ENCODE assay signal across 17 cellular contexts in the genomic region with DNA sequence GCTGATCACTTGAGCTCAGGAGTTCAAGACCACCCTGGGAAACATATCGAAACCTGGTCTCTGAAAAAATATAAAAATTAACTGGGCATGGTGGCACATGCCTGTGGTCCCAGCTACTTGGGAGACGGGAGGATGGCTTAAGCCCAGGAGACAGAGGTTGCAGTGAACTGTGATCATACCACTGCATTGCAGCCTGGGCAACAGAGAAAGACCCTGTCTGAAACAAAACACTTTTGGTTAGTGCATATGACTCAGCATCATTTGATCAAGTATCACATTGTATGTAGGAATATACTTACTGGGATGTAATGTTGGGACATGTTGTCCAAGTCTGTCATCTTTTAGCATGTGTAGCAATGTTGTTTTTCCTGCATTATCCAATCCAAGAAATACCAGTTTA. TPM values are rescaled to one million over a fixed set of nuclear protein-coding genes. Genes with fewer than 3 reads are reported as not detected.
DNase-seq lines count a peak whose midpoint lies in the region; ATAC-seq, FAIRE-seq and TF ChIP-seq lines count a peak whose summit lies in the region.
"Had no signal": no experiment of that assay in that cellular context is flagged by ENCODE, and none has a peak within 500 bp of the region (broad histone marks: within the 10 kb centered on the region; RNA-seq: fewer than 3 reads in every experiment).

No MANE protein-coding gene starts in this region.

- H3K27ac ChIP-seq in A549 (0 out of 6 replicates have a peak overlapping the region, but pooled peaks of 1 of the 2 experiments have one; percentile 29), mammary epithelial cell (ENCODE audit: insufficient read depth, low read depth, low read length) (no peak overlapping the region), HepG2 (ENCODE audit: extremely low read length, insufficient read depth, low read length) (peak overlapping the region; percentile 5), gastrocnemius medialis (peak overlapping the region; percentile 81 to 96 (median 95))
- H3K27ac ChIP-seq: BLaER1 treated with 17β-estradiol and CSF1 and Interleukin-3, amounts not matched to agents 10 nM and 100 nM had no signal

- CTCF ChIA-PET in A549 (lab: Yijun Ruan, JAX): interaction anchor here (0.6 to 1.2 kb wide), 4 partner anchors 12 to 592 kb away, joined by 3 to 4 read pairs (median 3); no protein-coding TSS in a partner anchor
- CTCF ChIA-PET in mammary epithelial cell (lab: Charles Lee; ENCODE audit: low non-redundant PET): no interaction called here
- CTCF ChIA-PET in HepG2 (lab: Yijun Ruan, JAX; ENCODE audit: low intra/inter-chr PET ratio, low total read pairs): no interaction called here

- H3K79me2 ChIP-seq in mammary epithelial cell (ENCODE audit: insufficient read depth, low read length) (peaks cover 12% of the 10 kb centered on the region), HepG2 (ENCODE audit: insufficient read depth, low read length) (peaks cover 10% of the 10 kb centered on the region)

- H3K4me3 ChIP-seq in A549: no peak overlapping the region
- no peak overlapping the region for H3K4me3 ChIP-seq in mammary epithelial cell (replicated peaks in 1 of 3; ENCODE audit: insufficient read depth in 1 of 3, low read depth in 2 of 3, low read length in 3 of 3)
- H3K4me3 ChIP-seq in HepG2 (replicated peaks in 1 of 3; ENCODE audit: insufficient read depth in 1 of 3, low read depth in 2 of 3, low read length in 3 of 3): no peak overlapping the region
- no peak overlapping the region for H3K4me3 ChIP-seq in gastrocnemius medialis
- H3K4me3 ChIP-seq: BLaER1 treated with 17β-estradiol and CSF1 and Interleukin-3, amounts not matched to agents 10 nM and 100 nM; GM12878; GM23338 had no signal

- H3K4me1 ChIP-seq in A549 (no peaks in the 10 kb centered on the region), mammary epithelial cell (ENCODE audit: insufficient read depth, low read length) (no peaks in the 10 kb centered on the region), HepG2 (ENCODE audit: insufficient read depth, low read length) (peaks cover 20% of the 10 kb centered on the region), gastrocnemius medialis (peaks cover 29 to 32% of the 10 kb centered on the region in 2 donors)
- H3K4me1 ChIP-seq: BLaER1 treated with 17β-estradiol and CSF1 and Interleukin-3, amounts not matched to agents 10 nM and 100 nM had no signal

- TF ChIP-seq POLR2A in A549 (IDR thresholded peaks at IDR 0.05; ENCODE audit: low read length): no peak
- TF ChIP-seq POLR2A in HepG2 (IDR thresholded peaks at IDR 0.05; ENCODE audit: insufficient read depth in 1 of 2, low read depth in 2 of 2, low read length in 2 of 2): no peak
- TF ChIP-seq POLR2A in gastrocnemius medialis (IDR thresholded peaks at IDR 0.05): no peak

- H2AFZ ChIP-seq in mammary epithelial cell (ENCODE audit: low read depth, low read length) (no peak overlapping the region), HepG2 (ENCODE audit: low read length) (no peak overlapping the region)
- H2AFZ ChIP-seq: GM23338 had no signal

- H3K36me3 ChIP-seq in mammary epithelial cell (ENCODE audit: insufficient read depth, low read length) (peaks cover 18% of the 10 kb centered on the region), HepG2 (replicated peaks in 1 of 2; ENCODE audit: control insufficient read depth in 1 of 2, insufficient read depth in 2 of 2, low read length in 2 of 2) (peaks cover 5 to 44% of the 10 kb centered on the region in 2 experiments), gastrocnemius medialis (peaks cover 0 to 70% of the 10 kb centered on the region in 2 donors)

- no TSS peak for BruUV-seq in mammary epithelial cell (replicated peaks; lab: Mats Ljungman, UMichigan)
- BruUV-seq in HepG2 (replicated peaks; lab: Mats Ljungman, UMichigan): no TSS peak

- POLR2A ChIA-PET in A549 (lab: Yijun Ruan, JAX): interaction anchor here (0.6 to 1.2 kb wide), 2 partner anchors 12 to 93 kb away, joined by 3 to 7 read pairs; no protein-coding TSS in a partner anchor
- POLR2A ChIA-PET in HepG2 (lab: Yijun Ruan, JAX): no interaction called here

- ATAC-seq in A549 (no peak; a peak in 1 of 6 replicates), HepG2 (no peak), gastrocnemius medialis (peak in 1 of 2 donors; percentile 47), GM21619 (IDR thresholded peaks at IDR 0.05; ENCODE audit: unreplicated experiment) (no peak), HG02588 (IDR thresholded peaks at IDR 0.05; ENCODE audit: unreplicated experiment) (no peak)
- ATAC-seq: GM12878, GM23338 had no signal

- FAIRE-seq in A549 (lab: Jason Lieb, UNC) (no peak), HepG2 (lab: Jason Lieb, UNC) (no peak)
- FAIRE-seq: GM12878, GM18507, HTR-8/SVneo had no signal

- TF ChIP-seq EP300 in A549 (IDR thresholded peaks at IDR 0.05) (no peak), HepG2 (IDR thresholded peaks at IDR 0.05; ENCODE audit: low read depth in 2 of 2, low read length in 2 of 2) (no peak), HepG2 (CRISPR knock-in tag; IDR thresholded peaks at IDR 0.05; ENCODE audit: borderline replicate concordance) (no peak)

- intact Hi-C loops in mammary epithelial cell (cut with micrococcal nuclease) (no loop called here), HepG2 (cut with micrococcal nuclease; ENCODE audit: unreplicated experiment) (no loop called here), gastrocnemius medialis (cut with DNase I; ENCODE audit: low total_unique reads) (loop anchor here (10.0 kb wide), 1 partner anchor 616 kb away; the partner anchor contains the start of gene VDAC1)

- H3K27me3 ChIP-seq in mammary epithelial cell (ENCODE audit: insufficient read depth, low read length) (no peaks in the 10 kb centered on the region), HepG2 (ENCODE audit: control insufficient read depth in 1 of 2, insufficient read depth in 2 of 2, low read length in 2 of 2) (no peaks in the 10 kb centered on the region; a peak in 1 of 5 replicates), gastrocnemius medialis (no peaks in the 10 kb centered on the region)
- H3K27me3 ChIP-seq: BLaER1 treated with 17β-estradiol and CSF1 and Interleukin-3, amounts not matched to agents 10 nM and 100 nM had no signal

- DNase-seq in A549 (ENCODE audit: low read depth in 1 of 2, low spot score in 1 of 2) (no peak), mammary epithelial cell (peak; percentile 9), HepG2 (ENCODE audit: low spot score) (no peak), gastrocnemius medialis (no peak), COLO668 (lab: John Stamatoyannopoulos, UW; ENCODE audit: unreplicated experiment) (no peak)
- DNase-seq: 8988T; ACHN; CD4-positive, CD25-positive, alpha-beta regulatory T cell; DMS79; H7 had no signal

- in situ Hi-C loops in mammary epithelial cell (cut with MboI; ENCODE audit: low sequenced_read_pairs in 2 of 2): no loop called here
- in situ Hi-C loops in HepG2 (cut with HindIII; ENCODE audit: extremely low pct_ligation_motif_present, low pct_unique_long_range_greater_than_20kb): no loop called here
- in situ Hi-C loops in gastrocnemius medialis (cut with MboI; ENCODE audit: low sequenced_read_pairs in 4 of 4): no loop called here

- dilution Hi-C loops in mammary epithelial cell (cut with HindIII; ENCODE audit: low sequenced_read_pairs): no loop called here

- no peaks in the 10 kb centered on the region for H3K9me3 ChIP-seq in A549
- no peaks in the 10 kb centered on the region for H3K9me3 ChIP-seq in mammary epithelial cell (replicated peaks; ENCODE audit: insufficient read depth, low read length)
- H3K9me3 ChIP-seq in HepG2 (ENCODE audit: low read length): no peaks in the 10 kb centered on the region
- no peaks in the 10 kb centered on the region for H3K9me3 ChIP-seq in gastrocnemius medialis
- H3K9me3 ChIP-seq: BLaER1 treated with 17β-estradiol and CSF1 and Interleukin-3, amounts not matched to agents 10 nM and 100 nM had no signal

- H3K4me2 ChIP-seq in A549: no peak overlapping the region
- no peak overlapping the region for H3K4me2 ChIP-seq in mammary epithelial cell (ENCODE audit: insufficient read depth, low read depth, low read length)
- H3K4me2 ChIP-seq in HepG2 (ENCODE audit: low read depth, low read length): no peak overlapping the region
- H3K4me2 ChIP-seq: BLaER1 treated with 17β-estradiol and CSF1 and Interleukin-3, amounts not matched to agents 10 nM and 100 nM; GM23338 had no signal

- H4K20me1 ChIP-seq in mammary epithelial cell (ENCODE audit: insufficient read depth, low read length) (no peaks in the 10 kb centered on the region), HepG2 (ENCODE audit: insufficient read depth, low read length) (no peaks in the 10 kb centered on the region)

- 91% methylated on average over 2 of the region's 2 CpGs for WGBS in A549 (ENCODE audit: missing lambda C conversion rate)
- 96% methylated on average over 2 of the region's 2 CpGs for WGBS in mammary epithelial cell (ENCODE audit: low coverage, missing lambda C conversion rate)
- 92% methylated on average over 2 of the region's 2 CpGs for WGBS in HepG2 (ENCODE audit: low lambda C conversion rate)

- H3K9ac ChIP-seq in mammary epithelial cell (ENCODE audit: insufficient read depth, low read length) (no peak overlapping the region), HepG2 (ENCODE audit: insufficient read depth, low read depth, low read length) (no peak overlapping the region)
- H3K9ac ChIP-seq: BLaER1 treated with 17β-estradiol and CSF1 and Interleukin-3, amounts not matched to agents 10 nM and 100 nM had no signal

- no peak for TF ChIP-seq RAD21 in A549 (conservative IDR thresholded peaks at IDR 0.05 in 1 of 2, IDR thresholded peaks at IDR 0.05 in 1 of 2)
- TF ChIP-seq RAD21 in HepG2 (CRISPR knock-in tag; IDR thresholded peaks at IDR 0.05): no peak

- TF ChIP-seq CTCF in A549 (IDR thresholded peaks at IDR 0.05) (no peak), mammary epithelial cell (conservative IDR thresholded peaks at IDR 0.05 in 1 of 2, IDR thresholded peaks at IDR 0.05 in 1 of 2; ENCODE audit: extremely low read depth in 1 of 2, insufficient read depth in 1 of 2, low read depth in 1 of 2, low read length in 2 of 2) (no peak), HepG2 (CRISPR knock-in tag; IDR thresholded peaks at IDR 0.05) (no peak), gastrocnemius medialis (IDR thresholded peaks at IDR 0.05 in 4 of 5, conservative IDR thresholded peaks at IDR 0.05 in 1 of 5) (no peak)

RNA-seq across cellular contexts. Expression of gene SAR1B, which starts 12.0 kb away (rescaled TPM):
- polyA plus RNA-seq in A549 (2011; rRNA removed) (63.2 and 105 TPM in 2 replicates), A549 (2017; fragmentation: RNase III; extraction: RNeasy Plus Mini Kit Qiagen cat#74134 plus additional on column Dnase treatment) (51.1 to 59.8 TPM (median 57.2 TPM) in 3 replicates), mammary epithelial cell (33.7 TPM), HepG2 (2011; rRNA removed) (33.2 and 43.0 TPM in 2 replicates)
- polyA plus RNA-seq in A549 (2012; cell fraction: cytosol; rRNA removed): 13.0 and 20.8 TPM in 2 replicates
- polyA plus RNA-seq in A549 (2012; cell fraction: nucleus; rRNA removed): 5.2 and 12.4 TPM in 2 replicates
- polyA minus RNA-seq in A549 (2011; rRNA and poly(A)+ RNA removed): 26.5 and 30.8 TPM in 2 replicates
- total RNA-seq in mammary epithelial cell (10 to 100 TPM; 45.2 to 54.2 TPM), HepG2 (2016; rRNA removed; fragmentation: Illumina TruSeq; extraction: Trizol) (73.0 and 99.7 TPM in 2 replicates), gastrocnemius medialis (100 to 1,000 TPM; 142 to 197 (median 157) TPM)
- 47.7 TPM for polyA minus RNA-seq in mammary epithelial cell
- 19.0 and 26.0 TPM in 2 replicates for total RNA-seq in HepG2 (2016; cell fraction: cytosol; rRNA removed; fragmentation: Illumina TruSeq; extraction: Trizol; ENCODE audit: low read depth)
- total RNA-seq in HepG2 (2016; cell fraction: insoluble cytoplasmic fraction; rRNA removed; fragmentation: Illumina TruSeq; extraction: Trizol): 71.3 and 99.4 TPM in 2 replicates
- 25.2 and 29.6 TPM in 2 replicates for total RNA-seq in HepG2 (2016; cell fraction: membrane; rRNA removed; fragmentation: Illumina TruSeq; extraction: Trizol)
- 76.4 and 91.6 TPM in 2 replicates for total RNA-seq in HepG2 (2016; cell fraction: nucleus; rRNA removed; fragmentation: Illumina TruSeq; extraction: Trizol)
- 14.1 and 24.4 TPM in 2 replicates for polyA plus RNA-seq in HepG2 (2011; cell fraction: cytosol; rRNA removed)
- polyA plus RNA-seq in HepG2 (2011; cell fraction: nucleus; rRNA removed): 12.1 and 18.4 TPM in 2 replicates
- 46.5 and 59.9 TPM in 2 replicates for polyA plus RNA-seq in HepG2 (2012)
- polyA plus RNA-seq in HepG2 (2016; cell fraction: cytosol; fragmentation: Illumina TruSeq; extraction: Trizol; ENCODE audit: low read depth): 11.2 and 12.4 TPM in 2 replicates
- polyA plus RNA-seq in HepG2 (2016; cell fraction: insoluble cytoplasmic fraction; fragmentation: Illumina TruSeq; extraction: Trizol; ENCODE audit: low read depth): 43.4 and 51.8 TPM in 2 replicates
- polyA plus RNA-seq in HepG2 (2016; cell fraction: membrane; fragmentation: Illumina TruSeq; extraction: Trizol; ENCODE audit: low read depth): 11.1 and 11.7 TPM in 2 replicates
- polyA plus RNA-seq in HepG2 (2016; cell fraction: nucleus; fragmentation: Illumina TruSeq; extraction: Trizol; ENCODE audit: insufficient read depth, low read depth): 92.7 and 95.6 TPM in 2 replicates
- 25.6 and 32.4 TPM in 2 replicates for polyA minus RNA-seq in HepG2 (2011; rRNA and poly(A)+ RNA removed; ENCODE audit: low replicate concordance)
- polyA minus RNA-seq in HepG2 (2011; cell fraction: cytosol; rRNA and poly(A)+ RNA removed): 42.9 and 70.5 TPM in 2 replicates
- polyA minus RNA-seq in HepG2 (2011; cell fraction: nucleus; rRNA and poly(A)+ RNA removed): 27.7 and 36.6 TPM in 2 replicates

RNA-seq across cellular contexts. Expression of gene SEC24A, which starts 28.0 kb away (rescaled TPM):
- polyA plus RNA-seq in A549 (2011; rRNA removed): 23.6 and 23.7 TPM in 2 replicates
- 6.0 and 7.1 TPM in 2 replicates for polyA plus RNA-seq in A549 (2012; cell fraction: cytosol; rRNA removed)
- polyA plus RNA-seq in A549 (2012; cell fraction: nucleus; rRNA removed): 4.4 and 4.8 TPM in 2 replicates
- 10.4 to 11.6 TPM (median 10.9 TPM) in 3 replicates for polyA plus RNA-seq in A549 (2017; fragmentation: RNase III; extraction: RNeasy Plus Mini Kit Qiagen cat#74134 plus additional on column Dnase treatment)
- polyA minus RNA-seq in A549 (2011; rRNA and poly(A)+ RNA removed): 19.5 and 21.0 TPM in 2 replicates
- total RNA-seq in mammary epithelial cell: 10 to 100 TPM; 20.4 to 20.8 TPM
- 19.9 TPM for polyA plus RNA-seq in mammary epithelial cell
- polyA minus RNA-seq in mammary epithelial cell: 36.0 TPM
- 30.5 and 56.6 TPM in 2 replicates for total RNA-seq in HepG2 (2016; rRNA removed; fragmentation: Illumina TruSeq; extraction: Trizol)
- 8.6 and 10.2 TPM in 2 replicates for total RNA-seq in HepG2 (2016; cell fraction: cytosol; rRNA removed; fragmentation: Illumina TruSeq; extraction: Trizol; ENCODE audit: low read depth)
- 28.5 and 53.5 TPM in 2 replicates for total RNA-seq in HepG2 (2016; cell fraction: insoluble cytoplasmic fraction; rRNA removed; fragmentation: Illumina TruSeq; extraction: Trizol)
- 15.9 and 16.9 TPM in 2 replicates for total RNA-seq in HepG2 (2016; cell fraction: membrane; rRNA removed; fragmentation: Illumina TruSeq; extraction: Trizol)
- 30.3 and 31.4 TPM in 2 replicates for total RNA-seq in HepG2 (2016; cell fraction: nucleus; rRNA removed; fragmentation: Illumina TruSeq; extraction: Trizol)
- polyA plus RNA-seq in HepG2 (2011; rRNA removed): 39.6 and 56.8 TPM in 2 replicates
- 32.2 and 37.4 TPM in 2 replicates for polyA plus RNA-seq in HepG2 (2011; cell fraction: cytosol; rRNA removed)
- 22.5 and 25.0 TPM in 2 replicates for polyA plus RNA-seq in HepG2 (2011; cell fraction: nucleus; rRNA removed)
- polyA plus RNA-seq in HepG2 (2012): 21.7 and 26.9 TPM in 2 replicates
- polyA plus RNA-seq in HepG2 (2016; cell fraction: cytosol; fragmentation: Illumina TruSeq; extraction: Trizol; ENCODE audit: low read depth): 1.3 and 1.4 TPM in 2 replicates
- 44.8 and 45.8 TPM in 2 replicates for polyA plus RNA-seq in HepG2 (2016; cell fraction: insoluble cytoplasmic fraction; fragmentation: Illumina TruSeq; extraction: Trizol; ENCODE audit: low read depth)
- 4.6 and 6.1 TPM in 2 replicates for polyA plus RNA-seq in HepG2 (2016; cell fraction: membrane; fragmentation: Illumina TruSeq; extraction: Trizol; ENCODE audit: low read depth)
- 26.6 and 29.0 TPM in 2 replicates for polyA plus RNA-seq in HepG2 (2016; cell fraction: nucleus; fragmentation: Illumina TruSeq; extraction: Trizol; ENCODE audit: insufficient read depth, low read depth)
- polyA minus RNA-seq in HepG2 (2011; rRNA and poly(A)+ RNA removed; ENCODE audit: low replicate concordance): 36.1 and 80.0 TPM in 2 replicates
- polyA minus RNA-seq in HepG2 (2011; cell fraction: cytosol; rRNA and poly(A)+ RNA removed): 51.2 and 62.4 TPM in 2 replicates
- polyA minus RNA-seq in HepG2 (2011; cell fraction: nucleus; rRNA and poly(A)+ RNA removed): 61.9 and 65.6 TPM in 2 replicates
- total RNA-seq in gastrocnemius medialis: 10 to 100 TPM; 11.4 to 18.3 (median 13.6) TPM

Comparison
In these comparisons a context has a peak if more than half of its experiments do, and no peak if none do; other contexts are left out.
1. Of the 38 proteins assayed by ChIP-seq in both HepG2 and A549: peak only in HepG2: none; only in A549: MAFK; in both: none; in neither: 37.